ENCODE assay signal across 8 cellular contexts in the genomic region with DNA sequence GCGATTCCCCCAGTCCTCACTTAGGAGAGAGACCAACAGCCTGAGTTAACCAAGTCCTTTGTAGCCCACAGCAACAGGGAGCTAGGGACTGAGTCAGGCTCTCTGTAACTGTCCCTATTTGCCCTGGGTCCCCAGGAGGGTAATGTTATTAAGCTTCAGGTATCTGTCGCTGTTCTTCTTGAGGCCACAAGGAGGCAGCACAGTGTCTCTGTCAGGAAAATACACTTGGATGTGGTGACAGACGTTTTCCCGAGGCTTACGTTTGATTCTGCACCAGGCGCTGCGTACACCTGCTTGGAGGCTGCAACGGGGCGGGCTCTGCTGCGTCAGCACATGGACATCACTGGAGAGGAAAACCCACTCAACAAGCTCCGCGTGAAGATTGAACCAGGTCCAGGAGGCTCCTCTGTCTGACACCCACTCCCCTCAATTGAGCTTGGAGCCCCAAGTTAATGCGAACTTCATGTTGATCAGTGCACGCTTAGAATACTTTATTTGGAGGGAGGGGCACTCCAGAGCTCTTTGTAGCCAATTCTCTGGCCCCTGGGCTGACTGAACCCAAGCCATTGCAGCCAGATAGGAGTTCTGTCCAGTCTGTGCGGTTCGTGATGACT. TPM values are rescaled to one million over a fixed set of nuclear protein-coding genes. Genes with fewer than 3 reads are reported as not detected.
DNase-seq lines count a peak whose midpoint lies in the region; ATAC-seq and TF ChIP-seq lines count a peak whose summit lies in the region.

No MANE protein-coding gene starts in this region.

- H3K4me3 Mint-ChIP-seq in CD4-positive, alpha-beta T cell, result no peak overlapping the region
- H3K4me3 Mint-ChIP-seq in activated T-cell treated with anti-CD3 and anti-CD28 coated beads, Interleukin-2, amount 50 U/mL, for 4 hours, result no peak overlapping the region

- H3K9me3 ChIP-seq in CD4-positive, alpha-beta T cell (ENCODE audit: control insufficient read depth, low read length), result no peaks in the 10 kb centered on the region

- no peaks in the 10 kb centered on the region for H3K4me1 Mint-ChIP-seq in CD4-positive, alpha-beta T cell (ENCODE audit: low read depth)
- no peaks in the 10 kb centered on the region for H3K4me1 Mint-ChIP-seq in activated T-cell treated with anti-CD3 and anti-CD28 coated beads, Interleukin-2, amount 50 U/mL, for 4 hours (ENCODE audit: low read depth)

- H3K4me3 ChIP-seq in H7 (ENCODE audit: insufficient read depth, low read depth, low read length) (no peak overlapping the region), retinal pigment epithelial cell (ENCODE audit: low read length) (no peak overlapping the region)

- intact Hi-C loops in CD4-positive, alpha-beta T cell (cut with DNase I, micrococcal nuclease), result no loop called here
- intact Hi-C loops in Right ventricle myocardium superior (cut with DNase I), result no loop called here

- H3K36me3 Mint-ChIP-seq in CD4-positive, alpha-beta T cell (ENCODE audit: low read depth), result peaks cover 91% of the 10 kb centered on the region
- peaks cover 47% of the 10 kb centered on the region for H3K36me3 Mint-ChIP-seq in activated T-cell treated with anti-CD3 and anti-CD28 coated beads, Interleukin-2, amount 50 U/mL, for 4 hours (ENCODE audit: insufficient read depth)

- DNase-seq in CD4-positive, alpha-beta T cell, result no peak
- DNase-seq in H7, result peak; percentile 87
- DNase-seq in NCI-H446 (lab: John Stamatoyannopoulos, UW), result peak; percentile 7 to 42
- DNase-seq in activated T-cell treated with anti-CD3 and anti-CD28 coated beads, Interleukin-2, amount 50 U/mL, for 4 hours, result peak; percentile 6
- DNase-seq in Right ventricle myocardium superior, result no peak
- no peak for DNase-seq in retinal pigment epithelial cell (ENCODE audit: low read depth)
- no peak for DNase-seq in T1000 (lab: John Stamatoyannopoulos, UW)

- no peak overlapping the region for H3K27ac ChIP-seq in CD4-positive, alpha-beta T cell (ENCODE audit: low read depth, low read length)

- H3K9me3 Mint-ChIP-seq in CD4-positive, alpha-beta T cell, result no peaks in the 10 kb centered on the region
- no peaks in the 10 kb centered on the region for H3K9me3 Mint-ChIP-seq in activated T-cell treated with anti-CD3 and anti-CD28 coated beads, Interleukin-2, amount 50 U/mL, for 4 hours

- H3K27ac Mint-ChIP-seq in CD4-positive, alpha-beta T cell, result no peak overlapping the region

- H3K27me3 Mint-ChIP-seq in CD4-positive, alpha-beta T cell, result no peaks in the 10 kb centered on the region
- no peaks in the 10 kb centered on the region for H3K27me3 Mint-ChIP-seq in activated T-cell treated with anti-CD3 and anti-CD28 coated beads, Interleukin-2, amount 50 U/mL, for 4 hours (ENCODE audit: low read depth)

- ATAC-seq in CD4-positive, alpha-beta T cell (ENCODE audit: poor library complexity), result peak; percentile 71
- ATAC-seq in activated T-cell treated with anti-CD3 and anti-CD28 coated beads, Interleukin-2, amount 50 U/mL, for 4 hours, result peak; percentile 78 to 89
- ATAC-seq in Right ventricle myocardium superior (ENCODE audit: poor library complexity), result peak; percentile 64
- no peak for ATAC-seq in GM18867 (IDR thresholded peaks at IDR 0.05; ENCODE audit: unreplicated experiment)

- no peaks in the 10 kb centered on the region for H3K27me3 ChIP-seq in CD4-positive, alpha-beta T cell (ENCODE audit: control insufficient read depth, insufficient read depth, low read length)
- H3K27me3 ChIP-seq in H7 (ENCODE audit: control insufficient read depth, insufficient read depth, low read length), result no peaks in the 10 kb centered on the region

- POLR2A ChIA-PET in CD4-positive, alpha-beta T cell (lab: Charles Lee), result interaction anchor here (0.8 to 1.0 kb wide), 2 partner anchors 16 to 17 kb away, joined by 3 read pairs; no protein-coding TSS in a partner anchor

- TF ChIP-seq CTCF in CD4-positive, alpha-beta T cell (IDR thresholded peaks at IDR 0.05), result peak; percentile 73
- peak; percentile 90 for TF ChIP-seq CTCF in retinal pigment epithelial cell (conservative IDR thresholded peaks at IDR 0.05; ENCODE audit: low read depth, low read length)

- CTCF ChIA-PET in CD4-positive, alpha-beta T cell (lab: Charles Lee), result interaction anchor here (0.6 to 1.8 kb wide), 13 partner anchors 12 to 720 kb away, joined by 3 to 11 read pairs (median 4); partner anchors contain the start of gene RNPEP

- peaks cover 49% of the 10 kb centered on the region for H3K36me3 ChIP-seq in H7 (replicated peaks; ENCODE audit: control insufficient read depth, insufficient read depth, low read length)

RNA-seq across cellular contexts. Expression of gene ELF3, which starts 10.7 kb away (rescaled TPM):
- total RNA-seq in CD4-positive, alpha-beta T cell, result 1 to 10 TPM; 2.0 to 2.7 TPM
- total RNA-seq in H7 (2014; rRNA removed; shearing (Covaris generic)), result 3.6 and 6.9 TPM in 2 replicates
- total RNA-seq in activated T-cell treated with anti-CD3 and anti-CD28 coated beads, Interleukin-2, amount 50 U/mL, for 4 hours, result 1 to 10 TPM in 2 of 3 donors, under 1 TPM in 1; 0.87 to 1.4 (median 1.0) TPM
- 0.65 TPM for total RNA-seq in Right ventricle myocardium superior

RNA-seq across cellular contexts. Expression of gene RNPEP, which starts 17.3 kb away (rescaled TPM):
- total RNA-seq in CD4-positive, alpha-beta T cell, result 10 to 100 TPM; 19.9 to 20.8 TPM
- 129 and 136 TPM in 2 replicates for total RNA-seq in H7 (2014; rRNA removed; shearing (Covaris generic))
- 10 to 100 TPM; 14.3 to 20.2 (median 17.5) TPM for total RNA-seq in activated T-cell treated with anti-CD3 and anti-CD28 coated beads, Interleukin-2, amount 50 U/mL, for 4 hours
- total RNA-seq in Right ventricle myocardium superior, result 15.4 TPM

RNA-seq across cellular contexts. Expression of gene TIMM17A, which starts 44.4 kb away (rescaled TPM):
- 10 to 100 TPM; 46.2 to 49.6 TPM for total RNA-seq in CD4-positive, alpha-beta T cell
- total RNA-seq in H7 (2014; rRNA removed; shearing (Covaris generic)), result 74.6 and 75.6 TPM in 2 replicates
- total RNA-seq in activated T-cell treated with anti-CD3 and anti-CD28 coated beads, Interleukin-2, amount 50 U/mL, for 4 hours, result 100 to 1,000 TPM; 144 to 160 (median 146) TPM
- 76.5 TPM for total RNA-seq in Right ventricle myocardium superior

RNA-seq across cellular contexts. Expression of gene LMOD1, which starts 53.4 kb away (rescaled TPM):
- not detected for total RNA-seq in CD4-positive, alpha-beta T cell
- total RNA-seq in H7 (2014; rRNA removed; shearing (Covaris generic)), result 0.42 and 0.48 TPM in 2 replicates
- total RNA-seq in activated T-cell treated with anti-CD3 and anti-CD28 coated beads, Interleukin-2, amount 50 U/mL, for 4 hours, result under 1 TPM in 2 of 3 donors, not detected in 1; 0.08 to 0.14 TPM
- total RNA-seq in Right ventricle myocardium superior, result 9.6 TPM

Comparison
In these comparisons a context has a peak if more than half of its experiments do, and no peak if none do; other contexts are left out.
1. DNase-seq: peak in H7 (single experiment), NCI-H446 (2 of 2) and activated T-cell treated with anti-CD3 and anti-CD28 coated beads, Interleukin-2, amount 50 U/mL, for 4 hours (single experiment); none in CD4-positive, alpha-beta T cell (0 of 10), Right ventricle myocardium superior (single experiment), retinal pigment epithelial cell (single experiment) and T1000 (single experiment).